ENCODE assay signal across 17 cellular contexts in genomic region chr11:125468025-125468424, GRCh38. TPM values are rescaled to one million over a fixed set of nuclear protein-coding genes. Genes with fewer than 3 reads are reported as not detected.
DNase-seq lines count a peak whose midpoint lies in the region; ATAC-seq and TF ChIP-seq lines count a peak whose summit lies in the region.
"Had no signal": no experiment of that assay in that cellular context is flagged by ENCODE, and none has a peak within 500 bp of the region (broad histone marks: within the 10 kb centered on the region; RNA-seq: fewer than 3 reads in every experiment).

No MANE protein-coding gene starts in this region.

- CTCF ChIA-PET in IMR-90 (lab: Yijun Ruan, JAX) = interaction anchor here (0.7 kb wide), 1 partner anchor 54 kb away, joined by 3 read pairs; no protein-coding TSS in a partner anchor
- CTCF ChIA-PET in mammary epithelial cell (lab: Charles Lee; ENCODE audit: low non-redundant PET) = interaction anchor here (0.6 kb wide), 1 partner anchor 102 kb away, joined by 5 read pairs; no protein-coding TSS in a partner anchor

- H4K5ac ChIP-seq in IMR-90 (ENCODE audit: low read depth, low read length) = no peak overlapping the region
- no peak overlapping the region for H4K5ac ChIP-seq in mesendoderm (ENCODE audit: low read length)

- dilution Hi-C loops in IMR-90 (cut with HindIII; ENCODE audit: low sequenced_read_pairs, unreplicated experiment) (no loop called here), mammary epithelial cell (cut with HindIII; ENCODE audit: low sequenced_read_pairs) (no loop called here)

- H3K23ac ChIP-seq in IMR-90 (ENCODE audit: low read depth, low read length) (no peak overlapping the region), mesendoderm (ENCODE audit: low read length) (no peak overlapping the region)

- no peak overlapping the region for H3K9ac ChIP-seq in IMR-90 (ENCODE audit: low read depth, low read length)
- H3K9ac ChIP-seq in mesendoderm (ENCODE audit: low read length) = no peak overlapping the region
- no peak overlapping the region for H3K9ac ChIP-seq in mammary epithelial cell (ENCODE audit: insufficient read depth, low read length)
- H3K9ac ChIP-seq: GM23248 had no signal

- peaks cover 3% of the 10 kb centered on the region; the same call in 1 of the 2 replicates for H3K4me1 ChIP-seq in IMR-90 (ENCODE audit: control insufficient read depth, insufficient read depth, low read length)
- H3K4me1 ChIP-seq in mesendoderm (ENCODE audit: control insufficient read depth, low read depth, low read length) = no peaks in the 10 kb centered on the region
- H3K4me1 ChIP-seq in mammary epithelial cell (ENCODE audit: insufficient read depth, low read length) = no peaks in the 10 kb centered on the region
- H3K4me1 ChIP-seq: Caco-2 had no signal

- no peak overlapping the region for H4K91ac ChIP-seq in IMR-90 (ENCODE audit: insufficient read depth, low read depth, low read length)

- no peaks in the 10 kb centered on the region for H3K79me2 ChIP-seq in mesendoderm (ENCODE audit: control insufficient read depth, insufficient read depth, low read length)
- peaks cover 5% of the 10 kb centered on the region for H3K79me2 ChIP-seq in mammary epithelial cell (ENCODE audit: insufficient read depth, low read length)

- H3K56ac ChIP-seq in IMR-90 (ENCODE audit: extremely low read depth, insufficient read depth, low read length) = no peak overlapping the region
- no peak overlapping the region for H3K56ac ChIP-seq in mesendoderm (ENCODE audit: low read length)

- no peak overlapping the region for H3K4me2 ChIP-seq in IMR-90 (ENCODE audit: low read depth, low read length)
- no peak overlapping the region for H3K4me2 ChIP-seq in mesendoderm (ENCODE audit: low read length)
- H3K4me2 ChIP-seq in mammary epithelial cell (ENCODE audit: insufficient read depth, low read depth, low read length) = no peak overlapping the region
- H3K4me2 ChIP-seq: A549 had no signal

- H3K4ac ChIP-seq in IMR-90 (ENCODE audit: low read depth, low read length) = no peak overlapping the region
- peak overlapping the region; percentile 7 for H3K4ac ChIP-seq in mesendoderm (ENCODE audit: low read depth, low read length)

- no peak overlapping the region for H2BK5ac ChIP-seq in IMR-90 (ENCODE audit: low read depth, low read length, poor library complexity, severe bottlenecking)
- no peak overlapping the region for H2BK5ac ChIP-seq in mesendoderm (ENCODE audit: low read length)

- H2BK20ac ChIP-seq in IMR-90 (ENCODE audit: low read depth, low read length) = no peak overlapping the region

- H4K8ac ChIP-seq in IMR-90 (ENCODE audit: low read depth in 2 of 2, low read length in 2 of 2) (no peak overlapping the region), mesendoderm (ENCODE audit: low read depth, low read length) (no peak overlapping the region)

- H4K20me1 ChIP-seq in IMR-90 (ENCODE audit: insufficient read depth, low read length) (no peaks in the 10 kb centered on the region), mammary epithelial cell (ENCODE audit: insufficient read depth, low read length) (no peaks in the 10 kb centered on the region)

- peaks cover 2% of the 10 kb centered on the region; the same call in 1 of the 2 replicates for H3K9me1 ChIP-seq in IMR-90 (ENCODE audit: insufficient read depth, low read length)

- H3K14ac ChIP-seq in IMR-90 (replicated peaks; ENCODE audit: low read depth, low read length) = no peak overlapping the region

- TF ChIP-seq CTCF in IMR-90 (conservative IDR thresholded peaks at IDR 0.05; ENCODE audit: low read depth, low read length) (no peak), mammary epithelial cell (conservative IDR thresholded peaks at IDR 0.05 in 1 of 2, IDR thresholded peaks at IDR 0.05 in 1 of 2; ENCODE audit: extremely low read depth in 1 of 2, insufficient read depth in 1 of 2, low read depth in 1 of 2, low read length in 2 of 2) (no peak), lower leg skin (IDR thresholded peaks at IDR 0.05) (no peak)

- no peak overlapping the region for H3K18ac ChIP-seq in IMR-90 (ENCODE audit: low read depth, low read length)
- H3K18ac ChIP-seq in mesendoderm (ENCODE audit: low read length) = no peak overlapping the region

- H2AFZ ChIP-seq in IMR-90 (replicated peaks; ENCODE audit: low read length, poor library complexity) (no peak overlapping the region), mammary epithelial cell (ENCODE audit: low read depth, low read length) (no peak overlapping the region)
- H2AFZ ChIP-seq: GM23248 had no signal

- H2BK15ac ChIP-seq in IMR-90 (ENCODE audit: low read depth, low read length) (no peak overlapping the region), mesendoderm (replicated peaks; ENCODE audit: low read depth) (no peak overlapping the region)

- intact Hi-C loops in IMR-90 (cut with micrococcal nuclease) (no loop called here), mammary epithelial cell (cut with micrococcal nuclease) (no loop called here), lower leg skin (cut with DNase I; ENCODE audit: low total_unique reads) (no loop called here)

- ATAC-seq in IMR-90 (ENCODE audit: low read depth) (no peak), GM21619 (IDR thresholded peaks at IDR 0.05; ENCODE audit: unreplicated experiment) (no peak)
- ATAC-seq: A549 had no signal

- TF ChIP-seq POLR2A in IMR-90 (IDR thresholded peaks at IDR 0.05; ENCODE audit: low read depth, low read length) (no peak), lower leg skin (IDR thresholded peaks at IDR 0.05) (no peak)

- H3K79me1 ChIP-seq in IMR-90 (ENCODE audit: low read depth in 1 of 2, low read length in 2 of 2) (no peaks in the 10 kb centered on the region), mesendoderm (ENCODE audit: low read length) (no peaks in the 10 kb centered on the region)

- H3K4me3 ChIP-seq in IMR-90 (ENCODE audit: insufficient read depth, low read depth, low read length) = no peak overlapping the region
- H3K4me3 ChIP-seq in mesendoderm (ENCODE audit: low read length) = no peak overlapping the region
- H3K4me3 ChIP-seq in mammary epithelial cell (replicated peaks in 1 of 3; ENCODE audit: insufficient read depth in 1 of 3, low read depth in 2 of 3, low read length in 3 of 3) = no peak overlapping the region
- no peak overlapping the region for H3K4me3 ChIP-seq in lower leg skin (ENCODE audit: low read depth, poor library complexity, severe bottlenecking)
- H3K4me3 ChIP-seq: A549, GM23248, HAP-1 had no signal

- H2BK120ac ChIP-seq in IMR-90 (ENCODE audit: low read depth, low read length) = no peak overlapping the region
- no peak overlapping the region for H2BK120ac ChIP-seq in mesendoderm (ENCODE audit: low read depth, low read length)

- H3K27ac ChIP-seq in IMR-90 (ENCODE audit: insufficient read depth, low read length) (no peak overlapping the region), caudate nucleus (ENCODE audit: low read depth, low read length) (peak overlapping the region; percentile 72), layer of hippocampus (ENCODE audit: low read depth, low read length) (peak overlapping the region; percentile 92), mesendoderm (ENCODE audit: low read depth, low read length) (no peak overlapping the region), mammary epithelial cell (ENCODE audit: insufficient read depth, low read depth, low read length) (no peak overlapping the region)
- H3K27ac ChIP-seq: 22Rv1, A549, C4-2B, GM23248, HL-60 had no signal

- H3K27me3 ChIP-seq in IMR-90 (ENCODE audit: control insufficient read depth, insufficient read depth, low read length) (no peaks in the 10 kb centered on the region), layer of hippocampus (ENCODE audit: control insufficient read depth, insufficient read depth, low read length) (no peaks in the 10 kb centered on the region), mesendoderm (ENCODE audit: insufficient read depth, low read length, poor library complexity) (no peaks in the 10 kb centered on the region), mammary epithelial cell (ENCODE audit: insufficient read depth, low read length) (no peaks in the 10 kb centered on the region)

- DNase-seq in IMR-90 = no peak
- DNase-seq in caudate nucleus (lab: John Stamatoyannopoulos, UW) = no peak
- no peak for DNase-seq in mesendoderm
- no peak for DNase-seq in mammary epithelial cell
- no peak for DNase-seq in lower leg skin (ENCODE audit: low spot score in 2 of 2)
- DNase-seq in stimulated activated CD4-positive, alpha-beta T cell treated with anti-CD3 and anti-CD28 coated beads, Interleukin-12 subunit alpha, Interleukin-12 subunit beta, amount 100 ng/mL, for 4 hours = no peak
- DNase-seq: AML-193; Caco-2; CD4-positive, alpha-beta T cell; GM23248 had no signal

- POLR2A ChIA-PET in IMR-90 (lab: Charles Lee; ENCODE audit: unreplicated experiment) = no interaction called here

- H3K36me3 ChIP-seq in IMR-90 (ENCODE audit: control insufficient read depth, insufficient read depth, low read length) = no peaks in the 10 kb centered on the region
- no peaks in the 10 kb centered on the region for H3K36me3 ChIP-seq in mesendoderm (ENCODE audit: control insufficient read depth, insufficient read depth, low read length)
- H3K36me3 ChIP-seq in mammary epithelial cell (ENCODE audit: insufficient read depth, low read length) = peaks cover 6% of the 10 kb centered on the region
- H3K36me3 ChIP-seq: HAP-1 had no signal

- H2AK9ac ChIP-seq in IMR-90 (replicated peaks; ENCODE audit: low read depth, low read length, poor library complexity) = no peak overlapping the region

- BruUV-seq in IMR-90 (replicated peaks; lab: Mats Ljungman, UMichigan) (no TSS peak), mammary epithelial cell (replicated peaks; lab: Mats Ljungman, UMichigan) (no TSS peak)

- in situ Hi-C loops in IMR-90 (cut with MboI; ENCODE audit: low sequenced_read_pairs) = no loop called here
- in situ Hi-C loops in mammary epithelial cell (cut with MboI; ENCODE audit: low sequenced_read_pairs in 2 of 2) = no loop called here

- H3K9me3 ChIP-seq in IMR-90 (ENCODE audit: control insufficient read depth, insufficient read depth, low read length) = no peaks in the 10 kb centered on the region
- H3K9me3 ChIP-seq in mammary epithelial cell (replicated peaks; ENCODE audit: insufficient read depth, low read length) = no peaks in the 10 kb centered on the region
- H3K9me3 ChIP-seq: A549, Caco-2, HAP-1 had no signal

- no peak for TF ChIP-seq RAD21 in IMR-90 (IDR thresholded peaks at IDR 0.05; ENCODE audit: low read length)

- no peak overlapping the region for H2AK5ac ChIP-seq in IMR-90 (ENCODE audit: low read depth, low read length)
- H2AK5ac ChIP-seq in mesendoderm (ENCODE audit: low read length) = no peak overlapping the region

TF ChIP-seq in IMR-90, 13 proteins besides CTCF, POLR2A, EP300 and RAD21:
- peak; percentile 19; the same call in 1 of the 2 replicates for TF ChIP-seq CEBPB (IDR thresholded peaks at IDR 0.05; ENCODE audit: low read depth, low read length)
- TF ChIP-seq MAZ (IDR thresholded peaks at IDR 0.05; ENCODE audit: borderline replicate concordance, low read depth, low read length) = no peak
TF ChIP-seq in IMR-90: peak in this region for 1.

RNA-seq across cellular contexts. Expression of gene FEZ1, which starts 28.0 kb away (rescaled TPM):
- 33.9 and 34.4 TPM in 2 replicates for total RNA-seq in IMR-90 (2012; rRNA removed)
- polyA plus RNA-seq in IMR-90 (2012; rRNA removed) = 29.8 and 35.5 TPM in 2 replicates
- polyA plus RNA-seq in IMR-90 (2012; cell fraction: cytosol; rRNA removed) = 24.1 and 40.6 TPM in 2 replicates
- polyA plus RNA-seq in IMR-90 (2012; cell fraction: nucleus; rRNA removed; ENCODE audit: low replicate concordance) = 11.1 and 35.1 TPM in 2 replicates
- 13.4 TPM for polyA plus RNA-seq in mesendoderm (2013, experiment 1 of 2)
- polyA plus RNA-seq in mesendoderm (2013, experiment 2 of 2) = 12.5 TPM
- total RNA-seq in mammary epithelial cell = 100 to 1,000 TPM in 1 of 2 donors, 10 to 100 TPM in 1; 82.2 to 230 TPM
- polyA plus RNA-seq in mammary epithelial cell = 138 TPM
- 120 TPM for polyA minus RNA-seq in mammary epithelial cell
- total RNA-seq in lower leg skin = 10 to 100 TPM in 1 of 4 donors, 1 to 10 TPM in 3; 3.9 to 13.3 (median 5.7) TPM
- total RNA-seq: CD4-positive, alpha-beta T cell had no signal

Comparison
In these comparisons a context has a peak if more than half of its experiments do, and no peak if none do; other contexts are left out.
1. H3K27ac ChIP-seq: peak in caudate nucleus (single experiment) and layer of hippocampus (single experiment); none in IMR-90 (single experiment), mesendoderm (single experiment) and mammary epithelial cell (single experiment).